Comparison of ENCODE assay signal across 22 cellular contexts in the genomic region with DNA sequence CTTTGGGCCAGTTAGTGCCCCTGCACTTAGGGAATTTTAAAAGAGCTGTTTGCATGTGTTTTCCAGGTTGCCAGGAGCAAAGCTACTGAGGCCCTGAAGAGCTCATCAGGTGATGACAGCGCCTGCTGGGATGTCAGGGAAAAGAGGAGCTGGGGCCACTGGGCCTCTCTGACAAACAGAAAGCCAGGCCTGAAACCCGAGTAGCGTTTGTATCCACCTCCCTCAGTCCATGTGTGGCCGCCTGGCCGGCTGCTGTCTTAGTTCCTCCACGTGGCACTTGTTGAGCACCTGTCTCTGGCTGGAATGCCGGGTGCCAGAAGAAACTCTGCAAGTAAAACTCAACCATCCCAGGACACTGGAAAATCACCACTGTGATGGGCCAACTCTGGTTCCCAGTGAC.
DNase-seq lines count a peak whose midpoint lies in the region; TF ChIP-seq lines count a peak whose summit lies in the region.
"Had no signal": no experiment of that assay in that cellular context is flagged by ENCODE, and none has a peak within 500 bp of the region (broad histone marks: within the 10 kb centered on the region; RNA-seq: fewer than 3 reads in every experiment).

No MANE protein-coding gene starts in this region.

- no peaks in the 10 kb centered on the region for H3K79me2 ChIP-seq in SK-N-SH (ENCODE audit: insufficient read depth)

- no peak overlapping the region for H3K4me3 ChIP-seq in HUES64 (ENCODE audit: low read length)
- no peak overlapping the region for H3K4me3 ChIP-seq in SK-N-SH (ENCODE audit: low read depth in 2 of 2, low read length in 1 of 2)
- H3K4me3 ChIP-seq: pancreas, SK-N-MC, skin epidermis had no signal

- peaks cover 38% of the 10 kb centered on the region for H3K4me1 Mint-ChIP-seq in nephron progenitor cell
- H3K4me1 Mint-ChIP-seq in T-helper 2 cell treated with Interferon-gamma antibody and Interleukin-4, amounts not matched to agents 5 μg/mL and 100 μg/mL, for 36 hours (ENCODE audit: low read depth): no peaks in the 10 kb centered on the region
- H3K4me1 Mint-ChIP-seq: activated naive CD8-positive, alpha-beta T cell treated with anti-CD3 and anti-CD28 coated beads for 36 hours; immature natural killer cell had no signal

- H3K4me1 ChIP-seq in HUES64 (ENCODE audit: insufficient read depth, low read length) (peaks cover 3% of the 10 kb centered on the region; the same call in 1 of the 2 replicates), SK-N-SH (ENCODE audit: control insufficient read depth in 1 of 2, insufficient read depth in 2 of 2, low read depth in 1 of 2, low read length in 1 of 2) (peaks cover 0 to 2% of the 10 kb centered on the region in 2 experiments; a peak in 2 of 4 replicates)
- H3K4me1 ChIP-seq: pancreas had no signal

- no peaks in the 10 kb centered on the region for H3F3A ChIP-seq in SK-N-SH (replicated peaks; ENCODE audit: insufficient read depth)

- WGBS in HUES64: 45% methylated on average over 7 of the region's 7 CpGs
- whole genome bisulfite sequencing in SK-N-SH (ENCODE audit: low lambda C conversion rate): 49% methylated on average over 6 of the region's 7 CpGs

- H3K27me3 ChIP-seq in HUES64 (ENCODE audit: insufficient read depth, low read length): no peaks in the 10 kb centered on the region
- H3K27me3 ChIP-seq in SK-N-SH (ENCODE audit: insufficient read depth): no peaks in the 10 kb centered on the region
- H3K27me3 ChIP-seq: pancreas had no signal

- POLR2A ChIA-PET in SK-N-SH (lab: Yijun Ruan, JAX): no interaction called here

- H3K9ac ChIP-seq in HUES64 (ENCODE audit: low read depth, low read length) (no peak overlapping the region), SK-N-SH (no peak overlapping the region)

- no peaks in the 10 kb centered on the region for H3K36me3 Mint-ChIP-seq in nephron progenitor cell (ENCODE audit: low read depth)
- no peaks in the 10 kb centered on the region for H3K36me3 Mint-ChIP-seq in T-helper 2 cell treated with Interferon-gamma antibody and Interleukin-4, amounts not matched to agents 5 μg/mL and 100 μg/mL, for 36 hours (ENCODE audit: low read depth)
- H3K36me3 Mint-ChIP-seq: activated naive CD8-positive, alpha-beta T cell treated with anti-CD3 and anti-CD28 coated beads for 36 hours; immature natural killer cell had no signal

- H3K27ac ChIP-seq in HUES64 (ENCODE audit: low read depth, low read length): peak overlapping the region; percentile 28; the same call in 1 of the 2 replicates
- H3K27ac ChIP-seq in SK-N-SH (ENCODE audit: low read depth in 2 of 2, low read length in 1 of 2): no peak overlapping the region
- H3K27ac ChIP-seq: 22Rv1, pancreas, SK-N-MC, skin epidermis had no signal

- no peak for TF ChIP-seq RAD21 in SK-N-SH (IDR thresholded peaks at IDR 0.05; ENCODE audit: low read length)

- H3K27ac Mint-ChIP-seq in nephron progenitor cell: peak overlapping the region; percentile 32
- no peak overlapping the region for H3K27ac Mint-ChIP-seq in T-helper 2 cell treated with Interferon-gamma antibody and Interleukin-4, amounts not matched to agents 5 μg/mL and 100 μg/mL, for 36 hours
- H3K27ac Mint-ChIP-seq: activated naive CD8-positive, alpha-beta T cell treated with anti-CD3 and anti-CD28 coated beads for 36 hours; activated T-cell treated with anti-CD3 and anti-CD28 coated beads, Interleukin-2, amount 50 U/mL, for 72 hours; immature natural killer cell had no signal

- DNase-seq in DMS53 (lab: John Stamatoyannopoulos, UW) (peak; percentile 50), DMS53 treated with DMSO at 0.1 percent for 48 hours (lab: John Stamatoyannopoulos, UW; ENCODE audit: unreplicated experiment) (no peak), SHP77 (lab: John Stamatoyannopoulos, UW) (peak; percentile 60 to 73), nephron progenitor cell (peak; percentile 42), SK-N-SH (no peak), HPDE6-E6E7 (ENCODE audit: extremely low spot score) (no peak)
- DNase-seq in T-helper 2 cell treated with Interferon-gamma antibody and Interleukin-4, amounts not matched to agents 5 μg/mL and 100 μg/mL, for 36 hours (ENCODE audit: low spot score): no peak
- DNase-seq: activated CD8-positive, alpha-beta memory T cell treated with anti-CD3 and anti-CD28 coated beads for 24 hours; activated naive CD8-positive, alpha-beta T cell treated with anti-CD3 and anti-CD28 coated beads for 36 hours; activated T-cell treated with anti-CD3 and anti-CD28 coated beads, Interleukin-2, amount 50 U/mL, for 72 hours; AML-193; GOT3; head of caudate nucleus; immature natural killer cell; pancreas; PC-3; stimulated activated naive CD8-positive, alpha-beta T cell treated with anti-CD3 and anti-CD28 coated beads, Interleukin-15, Interleukin-2, amounts not matched to agents 100 U/mL and 50 U/mL, for 24 hours; trophoblast cell had no signal

- CTCF ChIA-PET in SK-N-SH (lab: Yijun Ruan, JAX): no interaction called here

- peaks cover 19% of the 10 kb centered on the region for H3K27me3 Mint-ChIP-seq in nephron progenitor cell (ENCODE audit: low read depth, poor library complexity)
- no peaks in the 10 kb centered on the region for H3K27me3 Mint-ChIP-seq in T-helper 2 cell treated with Interferon-gamma antibody and Interleukin-4, amounts not matched to agents 5 μg/mL and 100 μg/mL, for 36 hours (ENCODE audit: low read depth)

- no peak overlapping the region for H3K4me2 ChIP-seq in SK-N-SH

- H3K9me3 ChIP-seq in HUES64 (ENCODE audit: insufficient read depth, low read depth, low read length): no peaks in the 10 kb centered on the region
- H3K9me3 ChIP-seq in SK-N-SH: no peaks in the 10 kb centered on the region
- H3K9me3 ChIP-seq: pancreas had no signal

- H3K4me3 Mint-ChIP-seq in nephron progenitor cell: no peak overlapping the region
- H3K4me3 Mint-ChIP-seq in T-helper 2 cell treated with Interferon-gamma antibody and Interleukin-4, amounts not matched to agents 5 μg/mL and 100 μg/mL, for 36 hours: no peak overlapping the region
- H3K4me3 Mint-ChIP-seq: activated naive CD8-positive, alpha-beta T cell treated with anti-CD3 and anti-CD28 coated beads for 36 hours; activated T-cell treated with anti-CD3 and anti-CD28 coated beads, Interleukin-2, amount 50 U/mL, for 72 hours; immature natural killer cell had no signal

- no peaks in the 10 kb centered on the region for H3K9me2 ChIP-seq in SK-N-SH

- H4K20me1 ChIP-seq in SK-N-SH (ENCODE audit: insufficient read depth): no peaks in the 10 kb centered on the region

- H3K9me3 Mint-ChIP-seq in nephron progenitor cell: no peaks in the 10 kb centered on the region
- no peaks in the 10 kb centered on the region for H3K9me3 Mint-ChIP-seq in T-helper 2 cell treated with Interferon-gamma antibody and Interleukin-4, amounts not matched to agents 5 μg/mL and 100 μg/mL, for 36 hours
- H3K9me3 Mint-ChIP-seq: activated naive CD8-positive, alpha-beta T cell treated with anti-CD3 and anti-CD28 coated beads for 36 hours; activated T-cell treated with anti-CD3 and anti-CD28 coated beads, Interleukin-2, amount 50 U/mL, for 72 hours; immature natural killer cell had no signal

- no peaks in the 10 kb centered on the region for H3K36me3 ChIP-seq in HUES64 (ENCODE audit: insufficient read depth, low read length)
- H3K36me3 ChIP-seq in SK-N-SH (replicated peaks in 1 of 2; ENCODE audit: control insufficient read depth in 1 of 2, insufficient read depth in 2 of 2, low read length in 1 of 2): no peaks in the 10 kb centered on the region
- H3K36me3 ChIP-seq: pancreas had no signal

- H2AFZ ChIP-seq in SK-N-SH (ENCODE audit: low read depth): no peak overlapping the region

- no peak for TF ChIP-seq EP300 in SK-N-SH (IDR thresholded peaks at IDR 0.05; ENCODE audit: borderline replicate concordance in 1 of 2, low read depth in 1 of 2, low read length in 1 of 2)

- TF ChIP-seq CTCF in nephron progenitor cell (IDR thresholded peaks at IDR 0.05): no peak
- no peak for TF ChIP-seq CTCF in SK-N-SH (IDR thresholded peaks at IDR 0.05)

TF ChIP-seq in SK-N-SH, 30 proteins besides CTCF, POLR2A, EP300 and RAD21 (continues in another document):
- TF ChIP-seq POLR2AphosphoS5 (IDR thresholded peaks at IDR 0.05; ENCODE audit: low read depth, low read length): no peak
- no peak for TF ChIP-seq PBX3 (IDR thresholded peaks at IDR 0.05)
- TF ChIP-seq NRF1 (IDR thresholded peaks at IDR 0.05; ENCODE audit: low read depth, low read length): no peak
- TF ChIP-seq TCF12 (IDR thresholded peaks at IDR 0.05): no peak
- TF ChIP-seq NFIC (IDR thresholded peaks at IDR 0.05; ENCODE audit: borderline replicate concordance): no peak
- TF ChIP-seq MXI1 (IDR thresholded peaks at IDR 0.05; ENCODE audit: low read depth, low read length): no peak
- TF ChIP-seq YY1 (IDR thresholded peaks at IDR 0.05; ENCODE audit: low read depth): no peak

Comparison
In these comparisons a context has a peak if more than half of its experiments do, and no peak if none do; other contexts are left out.
1. DNase-seq: peak in DMS53 (single experiment), SHP77 (2 of 2) and nephron progenitor cell (single experiment); none in DMS53 treated with DMSO at 0.1 percent for 48 hours (single experiment), SK-N-SH (single experiment), T-helper 2 cell treated with Interferon-gamma antibody and Interleukin-4, amounts not matched to agents 5 μg/mL and 100 μg/mL, for 36 hours (single experiment) and HPDE6-E6E7 (single experiment).